8 cellular contexts compared by ENCODE assay signal in genomic region chr3:127694467-127695215, GRCh38. TPM values are rescaled to one million over a fixed set of nuclear protein-coding genes. Genes with fewer than 3 reads are reported as not detected.
DNase-seq lines count a peak whose midpoint lies in the region; ATAC-seq and TF ChIP-seq lines count a peak whose summit lies in the region.

No MANE protein-coding gene starts in this region.

- H3K27me3 ChIP-seq in SK-N-SH (ENCODE audit: insufficient read depth): no peaks in the 10 kb centered on the region

- no peak overlapping the region for H3K4me3 ChIP-seq in SK-N-SH (ENCODE audit: low read depth in 2 of 2, low read length in 1 of 2)

- CTCF ChIA-PET in SK-N-SH (lab: Yijun Ruan, JAX): interaction anchor here (0.6 to 9.2 kb wide), 25 partner anchors 15 to 439 kb away, joined by 3 to 141 read pairs (median 4); partner anchors contain the start of genes ABTB1 and MGLL

- no peaks in the 10 kb centered on the region for H4K20me1 ChIP-seq in SK-N-SH (ENCODE audit: insufficient read depth)

- H3K9me2 ChIP-seq in SK-N-SH: no peaks in the 10 kb centered on the region

- peak overlapping the region in 1 of 2 experiments; percentile 60; a peak in 1 of 4 replicates for H3K27ac ChIP-seq in SK-N-SH (ENCODE audit: low read depth in 2 of 2, low read length in 1 of 2)

- TF ChIP-seq RAD21 in SK-N-SH (IDR thresholded peaks at IDR 0.05; ENCODE audit: low read length): peak; percentile 64

- DNase-seq in DMS153 (lab: John Stamatoyannopoulos, UW) (peak; percentile 65), SK-N-SH (peak; percentile 71), cerebellum (ENCODE audit: low spot score) (peak; percentile 86), mucosa of gallbladder (ENCODE audit: low spot score) (peak; percentile 46)

- no peaks in the 10 kb centered on the region for H3K79me2 ChIP-seq in SK-N-SH (ENCODE audit: insufficient read depth)

- H3F3A ChIP-seq in SK-N-SH (replicated peaks; ENCODE audit: insufficient read depth): peaks cover 4% of the 10 kb centered on the region

- POLR2A ChIA-PET in SK-N-SH (lab: Yijun Ruan, JAX): interaction anchor here (0.8 kb wide), 1 partner anchor 16 kb away, joined by 3 read pairs; no protein-coding TSS in a partner anchor

- no peak overlapping the region for H3K9ac ChIP-seq in SK-N-SH

- no peak overlapping the region for H3K4me2 ChIP-seq in SK-N-SH

- no peak for ATAC-seq in GM18498 (IDR thresholded peaks at IDR 0.05; ENCODE audit: unreplicated experiment)
- ATAC-seq in HG03439 (IDR thresholded peaks at IDR 0.05; ENCODE audit: unreplicated experiment): no peak
- ATAC-seq in HG02759 (IDR thresholded peaks at IDR 0.05; ENCODE audit: unreplicated experiment): no peak

- H3K9me3 ChIP-seq in SK-N-SH: no peaks in the 10 kb centered on the region

- H3K36me3 ChIP-seq in SK-N-SH (replicated peaks in 1 of 2; ENCODE audit: control insufficient read depth in 1 of 2, insufficient read depth in 2 of 2, low read length in 1 of 2): no peaks in the 10 kb centered on the region

- TF ChIP-seq EP300 in SK-N-SH (IDR thresholded peaks at IDR 0.05; ENCODE audit: borderline replicate concordance in 1 of 2, low read depth in 1 of 2, low read length in 1 of 2): no peak

- no peak overlapping the region for H2AFZ ChIP-seq in SK-N-SH (ENCODE audit: low read depth)

- WGBS in SK-N-SH (ENCODE audit: low lambda C conversion rate): 72% methylated on average over 8 of the region's 17 CpGs

- peak; percentile 79 for TF ChIP-seq CTCF in LNCAP (IDR thresholded peaks at IDR 0.05)
- TF ChIP-seq CTCF in SK-N-SH (IDR thresholded peaks at IDR 0.05): peak; percentile 45

- H3K4me1 ChIP-seq in SK-N-SH (ENCODE audit: control insufficient read depth in 1 of 2, insufficient read depth in 2 of 2, low read depth in 1 of 2, low read length in 1 of 2): peaks cover 24 to 65% of the 10 kb centered on the region in 2 experiments; a peak in 3 of 4 replicates

TF ChIP-seq in SK-N-SH, 30 proteins besides CTCF, POLR2A, EP300 and RAD21:
- TF ChIP-seq MEF2A (IDR thresholded peaks at IDR 0.05; ENCODE audit: borderline replicate concordance, low read depth): no peak
- no peak for TF ChIP-seq PBX3 (IDR thresholded peaks at IDR 0.05)
- no peak for TF ChIP-seq SIN3A (IDR thresholded peaks at IDR 0.05; ENCODE audit: borderline replicate concordance, low read depth, low read length)
- TF ChIP-seq SMC3 (IDR thresholded peaks at IDR 0.05; ENCODE audit: low read depth, low read length): peak; percentile 78
- TF ChIP-seq CHD2 (IDR thresholded peaks at IDR 0.05; ENCODE audit: low read length, partially characterized antibody): peak; percentile 14
- TF ChIP-seq YY1 (IDR thresholded peaks at IDR 0.05; ENCODE audit: low read depth): no peak
- TF ChIP-seq IRF3 (IDR thresholded peaks at IDR 0.05; ENCODE audit: low read depth, low read length): no peak

RNA-seq across cellular contexts. Expression of gene ABTB1, which starts 21.9 kb away (rescaled TPM):
- 30.8 and 31.6 TPM in 2 replicates for polyA plus RNA-seq in SK-N-SH (2012; rRNA removed)
- polyA plus RNA-seq in SK-N-SH (2012; cell fraction: cytosol; rRNA removed): 7.1 and 12.3 TPM in 2 replicates
- 166 and 204 TPM in 2 replicates for polyA plus RNA-seq in SK-N-SH (2012; cell fraction: nucleus; rRNA removed)
- total RNA-seq in cerebellum: 4.9 TPM
- total RNA-seq in mucosa of gallbladder: 57.7 TPM
